ENCODE assay signal across 17 cellular contexts in the genomic region with DNA sequence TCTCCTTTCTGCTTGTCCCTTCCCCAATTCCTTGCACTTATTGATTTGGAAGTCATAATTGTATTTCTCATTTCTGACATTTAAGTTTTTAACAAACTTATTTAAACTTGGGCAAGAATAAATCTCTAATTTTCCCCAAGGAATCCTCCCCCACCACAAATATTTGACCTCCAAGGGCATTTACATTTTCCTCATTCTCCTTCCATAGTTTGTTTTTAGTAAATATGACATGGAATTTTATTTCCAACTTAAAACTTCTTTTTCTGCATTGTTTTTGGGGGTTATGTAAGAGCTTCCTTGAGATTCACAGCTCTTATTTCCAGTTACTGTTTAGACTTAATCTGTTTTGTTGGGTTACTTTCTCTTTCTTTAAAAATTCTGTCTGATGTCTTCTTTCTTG.
"Had no signal": no experiment of that assay in that cellular context is flagged by ENCODE, and none has a peak within 500 bp of the region (broad histone marks: within the 10 kb centered on the region; RNA-seq: fewer than 3 reads in every experiment).

No MANE protein-coding gene starts in this region.

- H3K36me3 ChIP-seq: colonic mucosa, left ventricle myocardium inferior, tibial artery had no signal

- DNase-seq: activated CD4-positive, CD25-positive, alpha-beta regulatory T cell treated with anti-CD3 and anti-CD28 coated beads, Interleukin-2, amount 50 U/mL, for 72 hours; activated gamma-delta T cell treated with Interleukin-2 at 50 U/mL for 16 hours; amniotic stem cell; caudate nucleus; colonic mucosa; foreskin melanocyte; kidney glomerular epithelial cell; left ventricle myocardium inferior; mammary epithelial cell; occipital lobe; stimulated activated CD4-positive, alpha-beta T cell treated with anti-CD3 and anti-CD28 coated beads, Interleukin-2, amount 100 ng/mL, for 24 hours; stimulated activated naive CD4-positive, alpha-beta T cell treated with Interleukin-2 at 50 U/mL for 16 hours; substantia nigra; tibial artery had no signal

- H3K27me3 ChIP-seq: colonic mucosa, tibial artery had no signal

- H3K9me3 Mint-ChIP-seq: activated naive CD4-positive, alpha-beta T cell treated with anti-CD3 and anti-CD28 coated beads, Interleukin-2, amount 50 U/mL, for 72 hours; T-helper 1 cell treated with Interleukin-12 subunit alpha and Interleukin-12 subunit beta and Interleukin-4 antibody, amounts not matched to agents 30 μg/mL and 1 μg/mL, for 36 hours had no signal

- H3K9me3 ChIP-seq: colonic mucosa, tibial artery had no signal

- H3K27ac Mint-ChIP-seq: activated naive CD4-positive, alpha-beta T cell treated with anti-CD3 and anti-CD28 coated beads, Interleukin-2, amount 50 U/mL, for 72 hours; progenitor cell of endocrine pancreas; T-helper 1 cell treated with Interleukin-12 subunit alpha and Interleukin-12 subunit beta and Interleukin-4 antibody, amounts not matched to agents 30 μg/mL and 1 μg/mL, for 36 hours had no signal

- H3K4me1 ChIP-seq: colonic mucosa, left ventricle myocardium inferior had no signal

- H3K27me3 Mint-ChIP-seq: progenitor cell of endocrine pancreas had no signal

- H3K4me3 Mint-ChIP-seq: T-helper 1 cell treated with Interleukin-12 subunit alpha and Interleukin-12 subunit beta and Interleukin-4 antibody, amounts not matched to agents 30 μg/mL and 1 μg/mL, for 36 hours had no signal

- H3K36me3 Mint-ChIP-seq: activated naive CD4-positive, alpha-beta T cell treated with anti-CD3 and anti-CD28 coated beads, Interleukin-2, amount 50 U/mL, for 72 hours had no signal

- H3K27ac ChIP-seq: colonic mucosa, left ventricle myocardium inferior, tibial artery had no signal

- H3K4me3 ChIP-seq: colonic mucosa, left ventricle myocardium inferior, tibial artery had no signal
